ENCODE assay signal across 2 cellular contexts in genomic region chr12:30816742-30817465, GRCh38.
TF ChIP-seq lines count a peak whose summit lies in the region.

No MANE protein-coding gene starts in this region.

TF ChIP-seq in WTC11, 78 proteins besides CTCF, POLR2A, EP300 and RAD21:
- TF ChIP-seq CDX4 (CRISPR knock-in tag; IDR thresholded peaks at IDR 0.05; ENCODE audit: borderline replicate concordance) (no peak), ZNF138 (CRISPR knock-in tag; conservative IDR thresholded peaks at IDR 0.05) (no peak), ATF6 (CRISPR knock-in tag; IDR thresholded peaks at IDR 0.05) (no peak)

TF ChIP-seq in H1, 55 proteins besides CTCF, POLR2A, EP300 and RAD21:
- TF ChIP-seq ZNF274 (IDR thresholded peaks at IDR 0.05; ENCODE audit: borderline replicate concordance, extremely low read depth, low read length) (no peak), NANOG (IDR thresholded peaks at IDR 0.05; ENCODE audit: insufficient read depth, low read depth, low read length, poor library complexity, severe bottlenecking) (no peak), HDAC6 (IDR thresholded peaks at IDR 0.05; ENCODE audit: low read depth, low read length) (no peak), SAP30 (IDR thresholded peaks at IDR 0.05; ENCODE audit: insufficient read depth, insufficient replicate concordance, low read length) (no peak), GTF2F1 (IDR thresholded peaks at IDR 0.05; ENCODE audit: borderline replicate concordance, low read depth, low read length) (no peak), TAF7 (optimal IDR thresholded peaks at IDR 0.05; ENCODE audit: borderline replicate concordance, low read depth, low read length) (no peak), SIN3A (conservative IDR thresholded peaks at IDR 0.05 in 1 of 2, IDR thresholded peaks at IDR 0.05 in 1 of 2; ENCODE audit: low read depth in 1 of 2, low read length in 2 of 2) (no peak), RFX5 (IDR thresholded peaks at IDR 0.05; ENCODE audit: borderline replicate concordance, low read depth, low read length) (no peak), MAFK (IDR thresholded peaks at IDR 0.05; ENCODE audit: low read depth, low read length) (no peak), RNF2 (IDR thresholded peaks at IDR 0.05; ENCODE audit: borderline replicate concordance, low read depth, low read length, missing control alignments, poor library complexity, severe bottlenecking) (no peak), CBX5 (IDR thresholded peaks at IDR 0.05; ENCODE audit: low read depth, low read length) (no peak), MAX (IDR thresholded peaks at IDR 0.05) (no peak), EGR1 (IDR thresholded peaks at IDR 0.05; ENCODE audit: borderline replicate concordance, low read depth, low read length) (no peak), SUZ12 (IDR thresholded peaks at IDR 0.05; ENCODE audit: low read length) (no peak), ASH2L (IDR thresholded peaks at IDR 0.05; ENCODE audit: low read length) (no peak), SP4 (IDR thresholded peaks at IDR 0.05; ENCODE audit: low read length) (no peak), BRCA1 (IDR thresholded peaks at IDR 0.05; ENCODE audit: low read depth, low read length) (no peak), EZH2 (IDR thresholded peaks at IDR 0.05; ENCODE audit: low read depth, low read length, severe bottlenecking) (no peak)
